ENCODE assay signal across 9 cellular contexts in the genomic region with DNA sequence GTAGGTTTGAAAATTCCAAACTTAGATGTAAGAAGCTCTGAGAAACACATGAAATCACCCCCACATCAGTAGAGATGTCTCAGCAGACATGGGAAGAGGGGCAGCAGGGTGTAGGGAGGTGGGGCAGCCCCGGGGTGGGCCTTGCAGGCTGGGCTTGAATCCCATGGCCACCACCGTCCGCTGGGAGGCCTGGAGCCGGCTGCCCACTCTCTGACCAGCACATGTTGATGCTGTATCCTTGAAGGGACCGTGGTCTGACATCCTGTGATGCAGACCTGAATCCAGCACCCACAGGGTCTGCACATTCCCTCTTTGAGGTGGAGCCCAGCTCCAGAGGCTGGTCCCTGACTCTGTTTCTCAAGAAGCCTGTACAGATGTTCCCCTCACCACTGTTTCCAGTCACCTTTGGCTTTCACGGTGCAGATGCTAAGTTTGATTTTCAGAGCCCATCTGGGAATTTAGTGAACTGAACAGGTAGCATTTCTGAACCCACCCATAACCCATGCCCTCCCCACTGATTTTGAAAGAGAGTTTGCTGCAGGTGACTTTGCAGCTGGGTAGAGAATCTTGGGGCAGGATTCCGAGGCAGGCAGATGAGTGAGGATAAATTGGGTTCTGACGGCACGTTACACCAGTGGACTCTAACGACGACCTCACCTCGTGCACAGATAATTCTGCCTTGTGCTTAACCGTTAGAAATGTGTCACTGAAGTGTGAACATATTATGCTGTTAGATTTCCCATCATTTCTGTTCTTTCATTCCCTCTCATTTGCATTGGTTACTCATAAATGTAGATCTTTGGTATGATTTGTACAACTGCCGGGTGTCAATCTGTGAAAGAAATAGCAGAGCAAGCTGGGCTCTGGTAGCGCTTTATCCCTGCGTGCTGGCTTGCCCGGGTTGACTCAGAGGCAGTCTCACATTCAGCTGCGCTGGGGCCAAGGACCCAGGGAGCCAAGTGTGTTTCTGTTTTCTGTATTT. TPM values are rescaled to one million over a fixed set of nuclear protein-coding genes. Genes with fewer than 3 reads are reported as not detected.
A peak's percentile ranks its signal among the peaks of the same experiment; 100 is the strongest.
DNase-seq lines count a peak whose midpoint lies in the region; ATAC-seq, FAIRE-seq and TF ChIP-seq lines count a peak whose summit lies in the region.
"Had no signal": no experiment of that assay in that cellular context is flagged by ENCODE, and none has a peak within 500 bp of the region (broad histone marks: within the 10 kb centered on the region; RNA-seq: fewer than 3 reads in every experiment).

No MANE protein-coding gene starts in this region.

- H2AFZ ChIP-seq in SU-DHL-6 (ENCODE audit: low read depth, low read length, severe bottlenecking) (no peak overlapping the region), K562 (ENCODE audit: low read depth, low read length) (0 out of 2 replicates have a peak overlapping the region, but pooled peaks have one; percentile 26)

- H3K9me2 ChIP-seq in SU-DHL-6 (replicated peaks; ENCODE audit: insufficient read depth, low read length): no peaks in the 10 kb centered on the region

- peak overlapping the region; percentile 10 for H3K4me3 ChIP-seq in GM12865 (ENCODE audit: low read depth, low read length)
- H3K4me3 ChIP-seq in SU-DHL-6 (ENCODE audit: insufficient read depth, low read length, poor library complexity, severe bottlenecking): no peak overlapping the region
- no peak overlapping the region for H3K4me3 ChIP-seq in K562
- H3K4me3 ChIP-seq in thymus (ENCODE audit: low read length): no peak overlapping the region
- H3K4me3 ChIP-seq in brain microvascular endothelial cell (ENCODE audit: low read depth, low read length): no peak overlapping the region

- no peak for TF ChIP-seq RAD21 in K562 (CRISPR knock-in tag; conservative IDR thresholded peaks at IDR 0.05 in 1 of 2, IDR thresholded peaks at IDR 0.05 in 1 of 2)

- H3F3A ChIP-seq in SU-DHL-6 (ENCODE audit: insufficient read depth): peaks cover 8% of the 10 kb centered on the region; the same call in 1 of the 2 replicates

- no peaks in the 10 kb centered on the region for H3K9me1 ChIP-seq in K562 (ENCODE audit: control insufficient read depth, insufficient read depth, low read length)

- H4K20me1 ChIP-seq in SU-DHL-6 (ENCODE audit: low read depth, low read length) (no peaks in the 10 kb centered on the region), K562 (replicated peaks; ENCODE audit: control insufficient read depth, insufficient read depth, low read length) (no peaks in the 10 kb centered on the region)

- H3K79me2 ChIP-seq in SU-DHL-6 (ENCODE audit: insufficient read depth, low read length) (peaks cover 99% of the 10 kb centered on the region), K562 (ENCODE audit: control insufficient read depth, insufficient read depth, low read length) (peaks cover 65% of the 10 kb centered on the region)

- no peak for TF ChIP-seq CTCF in GM12865 (IDR thresholded peaks at IDR 0.05; ENCODE audit: insufficient read depth, low read depth, low read length, missing control alignments)
- no peak for TF ChIP-seq CTCF in SU-DHL-6 (IDR thresholded peaks at IDR 0.05; ENCODE audit: insufficient read depth, low read length, poor library complexity, severe bottlenecking)
- no peak for TF ChIP-seq CTCF in K562 (IDR thresholded peaks at IDR 0.05 in 2 of 3, conservative IDR thresholded peaks at IDR 0.05 in 1 of 3; ENCODE audit: insufficient read depth in 2 of 3, low read depth in 1 of 3, low read length in 3 of 3)
- no peak for TF ChIP-seq CTCF in brain microvascular endothelial cell (IDR thresholded peaks at IDR 0.05; ENCODE audit: low read depth, low read length, missing control alignments)

- peak; percentile 69 for FAIRE-seq in K562 (lab: Jason Lieb, UNC)
- FAIRE-seq: G401.6 had no signal

- CTCF ChIA-PET in K562 (lab: Yijun Ruan, JAX; ENCODE audit: low intra/inter-chr PET ratio): no interaction called here

- intact Hi-C loops in K562 (cut with micrococcal nuclease) (loop anchor here (1.0 kb wide), 1 partner anchor 10 kb away; no protein-coding TSS in a partner anchor), Right ventricle myocardium superior (cut with DNase I) (no loop called here)

- H3K9ac ChIP-seq in SU-DHL-6 (ENCODE audit: low read length) (no peak overlapping the region), K562 (ENCODE audit: insufficient read depth in 1 of 2, low read depth in 2 of 2, low read length in 2 of 2) (peak overlapping the region; percentile 0 to 67; a peak in 2 of 4 replicates)

- TF ChIP-seq EP300 in K562 (IDR thresholded peaks at IDR 0.05; ENCODE audit: low read length): 0 out of 2 replicates have a peak, but pooled peaks have one; percentile 7

- peak; percentile 58 for ATAC-seq in HG02571 (IDR thresholded peaks at IDR 0.05; ENCODE audit: unreplicated experiment)
- peak; percentile 78 for ATAC-seq in K562
- ATAC-seq in Right ventricle myocardium superior (ENCODE audit: poor library complexity): no peak

- no TSS peak for BruUV-seq in K562 (replicated peaks; lab: Mats Ljungman, UMichigan)

- H3K9me3 ChIP-seq in SU-DHL-6 (ENCODE audit: insufficient read depth, low read length): no peaks in the 10 kb centered on the region
- H3K9me3 ChIP-seq in K562 (replicated peaks; ENCODE audit: control insufficient read depth, insufficient read depth, low read depth, low read length): no peaks in the 10 kb centered on the region
- no peaks in the 10 kb centered on the region for H3K9me3 ChIP-seq in thymus (ENCODE audit: control insufficient read depth)

- no peak overlapping the region for H3K4me2 ChIP-seq in SU-DHL-6 (ENCODE audit: low read depth, low read length, poor library complexity, severe bottlenecking)
- peak overlapping the region; percentile 54; the same call in 1 of the 2 replicates for H3K4me2 ChIP-seq in K562 (ENCODE audit: insufficient read depth, low read length)

- POLR2A ChIA-PET in K562 (lab: Yijun Ruan, JAX): interaction anchor here (0.6 to 1.9 kb wide), 4 partner anchors 11 to 53 kb away, joined by 3 to 7 read pairs (median 4); no protein-coding TSS in a partner anchor

- H3K27ac ChIP-seq in SU-DHL-6 (ENCODE audit: low read depth, low read length) (peak overlapping the region; percentile 10), K562 (ENCODE audit: extremely low read depth, low read depth, low read length) (peak overlapping the region; percentile 38; the same call in 1 of the 3 replicates), thymus (ENCODE audit: low read depth) (peak overlapping the region; percentile 89), brain microvascular endothelial cell (no peak overlapping the region)

- DNase-seq in GM12865 (ENCODE audit: low read depth): peak; percentile 93
- DNase-seq in K562 (ENCODE audit: extremely low read depth in 1 of 4, low spot score in 3 of 4): peak in 2 of 4 experiments; percentile 35 to 69
- no peak for DNase-seq in NCI-H1417 treated with DMSO at 0.1 percent for 48 hours (lab: John Stamatoyannopoulos, UW)
- no peak for DNase-seq in Right ventricle myocardium superior
- DNase-seq in brain microvascular endothelial cell: no peak

- WGBS in K562 (ENCODE audit: insufficient coverage, low coverage, missing lambda C conversion rate): 30% methylated on average over 18 of the region's 18 CpGs
- WGBS in thymus: 77% methylated on average over 18 of the region's 18 CpGs

- TF ChIP-seq POLR2A in K562 (conservative IDR thresholded peaks at IDR 0.05): no peak

- H3K27me3 ChIP-seq in SU-DHL-6 (ENCODE audit: low read length) (no peaks in the 10 kb centered on the region), K562 (ENCODE audit: control insufficient read depth in 2 of 2, insufficient read depth in 2 of 2, low read length in 2 of 2) (no peaks in the 10 kb centered on the region), thymus (ENCODE audit: control insufficient read depth, insufficient read depth) (no peaks in the 10 kb centered on the region), brain microvascular endothelial cell (replicated peaks) (no peaks in the 10 kb centered on the region)

- peaks cover 34% of the 10 kb centered on the region; the same call in 1 of the 2 replicates for H3K36me3 ChIP-seq in SU-DHL-6 (ENCODE audit: low read length)
- H3K36me3 ChIP-seq in K562 (ENCODE audit: control insufficient read depth, insufficient read depth, low read length): peaks cover 75% of the 10 kb centered on the region
- peaks cover 61% of the 10 kb centered on the region for H3K36me3 ChIP-seq in thymus (ENCODE audit: control insufficient read depth, insufficient read depth)
- no peaks in the 10 kb centered on the region for H3K36me3 ChIP-seq in brain microvascular endothelial cell (replicated peaks)

- H3K4me1 ChIP-seq in K562 (replicated peaks in 1 of 2; ENCODE audit: control insufficient read depth in 2 of 2, insufficient read depth in 2 of 2, low read length in 2 of 2) (peaks cover 21 to 56% of the 10 kb centered on the region in 2 experiments), thymus (ENCODE audit: control insufficient read depth, insufficient read depth, low read length) (peaks cover 61% of the 10 kb centered on the region)

- in situ Hi-C loops in K562 (cut with MboI) (no loop called here), brain microvascular endothelial cell (cut with HindIII; ENCODE audit: low pct_ligation_motif_present, low sequenced_read_pairs) (no loop called here)

TF ChIP-seq in K562, 482 proteins besides CTCF, POLR2A, EP300 and RAD21 (continues in another document):
- TF ChIP-seq ZNF445 (CRISPR knock-in tag; IDR thresholded peaks at IDR 0.05; ENCODE audit: low read depth): no peak

RNA-seq across cellular contexts. Expression of a gene that starts 45.7 kb away (rescaled TPM):
- 53.3 and 122 TPM in 2 replicates for total RNA-seq in K562 (2011; cell fraction: chromatin; rRNA removed; ENCODE audit: low replicate concordance)
- 37.5 and 50.9 TPM in 2 replicates for total RNA-seq in K562 (2011; cell fraction: nucleolus; rRNA removed)
- total RNA-seq in K562 (2011; cell fraction: nucleoplasm; rRNA removed): 76.8 and 139 TPM in 2 replicates
- total RNA-seq in K562 (2014; rRNA removed) (66.5 and 98.0 TPM in 2 replicates), K562 (2014; rRNA removed; fragmentation: Illumina TruSeq; extraction: Trizol) (43.8 and 45.6 TPM in 2 replicates), K562 (2015; rRNA removed; fragmentation: Illumina TruSeq; extraction: Trizol) (43.4 and 44.7 TPM in 2 replicates), K562 (2021) (85.3 and 96.6 TPM in 2 replicates), Right ventricle myocardium superior (2.4 TPM)
- polyA plus RNA-seq in K562 (2011; rRNA removed) (28.4 and 36.2 TPM in 2 replicates), K562 (2014; fragmentation: Illumina TruSeq; extraction: Trizol) (37.3 and 50.3 TPM in 2 replicates), K562 (2014; fragmentation: Nextera tagmentation; extraction: Ambion mirVana) (10 to 100 TPM; 12.6 to 14.7 TPM), K562 (2014; rRNA removed) (30.9 and 37.2 TPM in 2 replicates), thymus (99.0 TPM)
- 34.4 and 57.9 TPM in 2 replicates for polyA plus RNA-seq in K562 (2011; cell fraction: cytosol; rRNA removed)
- 43.0 and 50.8 TPM in 2 replicates for polyA plus RNA-seq in K562 (2011; cell fraction: nucleus; rRNA removed)
- polyA plus RNA-seq in K562 (2012): 35.8 and 46.0 TPM in 2 replicates
- 82.8 and 85.1 TPM in 2 replicates for polyA minus RNA-seq in K562 (2011; rRNA and poly(A)+ RNA removed)
- polyA minus RNA-seq in K562 (2011; cell fraction: cytosol; rRNA and poly(A)+ RNA removed): 60.8 and 72.3 TPM in 2 replicates
- 77.0 and 96.0 TPM in 2 replicates for polyA minus RNA-seq in K562 (2011; cell fraction: nucleus; rRNA and poly(A)+ RNA removed)

Comparison
In these comparisons a context has a peak if more than half of its experiments do, and no peak if none do; other contexts are left out.
1. RNA of a gene that starts 45.7 kb away (total RNA-seq): 37.5 to 139 TPM in K562; 2.4 TPM in Right ventricle myocardium superior (single experiment); every median in the first group is over 10 times any median in the second.